Comparison of ENCODE assay signal across 1 cellular context in the genomic region with DNA sequence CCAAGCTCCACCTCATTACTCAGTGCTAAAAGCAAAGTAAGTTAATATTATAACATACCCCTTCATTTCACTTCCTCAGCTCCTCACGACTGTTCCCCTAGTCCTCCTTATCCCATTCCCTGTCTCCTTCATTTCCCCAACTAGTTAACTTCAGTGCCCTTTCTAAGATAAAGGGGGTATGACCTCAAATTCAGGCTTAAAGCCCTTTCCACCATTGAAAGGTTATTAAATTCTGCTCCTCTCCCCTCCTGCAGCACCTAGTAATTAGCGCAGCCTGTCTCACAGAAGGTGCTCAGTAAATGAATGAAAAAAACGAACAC.
TF ChIP-seq lines count a peak whose summit lies in the region.

No MANE protein-coding gene starts in this region.

TF ChIP-seq in K562, 482 proteins besides CTCF, POLR2A, EP300 and RAD21 (continues in another document):
- TF ChIP-seq YY1 (IDR thresholded peaks at IDR 0.05; ENCODE audit: borderline replicate concordance in 1 of 3, control insufficient read depth in 1 of 3, extremely low read depth in 1 of 3, insufficient read depth in 3 of 3, insufficient read length in 1 of 3, insufficient replicate concordance in 2 of 3, low read depth in 1 of 3, low read length in 2 of 3) (peak in 1 of 3 experiments; percentile 39), ZNF12 (CRISPR knock-in tag; IDR thresholded peaks at IDR 0.05) (no peak), ELF4 (CRISPR knock-in tag; IDR thresholded peaks at IDR 0.05) (0 out of 2 replicates have a peak, but pooled peaks have one; percentile 8), SMC3 (conservative IDR thresholded peaks at IDR 0.05; ENCODE audit: insufficient read depth, low read depth, low read length) (no peak), ZNF444 (CRISPR knock-in tag; IDR thresholded peaks at IDR 0.05) (no peak), AFF1 (IDR thresholded peaks at IDR 0.05; ENCODE audit: low read depth in 1 of 2, partially characterized antibody in 2 of 2) (peak in 1 of 2 experiments; percentile 48), RBM34 (IDR thresholded peaks at IDR 0.05; ENCODE audit: borderline replicate concordance, insufficient read depth, low read length) (no peak), NEUROD1 (IDR thresholded peaks at IDR 0.05; ENCODE audit: borderline replicate concordance, low read depth, low read length, partially characterized antibody) (no peak), NFRKB (IDR thresholded peaks at IDR 0.05; ENCODE audit: low read depth) (0 out of 2 replicates have a peak, but pooled peaks have one; percentile 32), ZBTB33 (CRISPR knock-in tag; IDR thresholded peaks at IDR 0.05) (0 out of 2 replicates have a peak, but pooled peaks have one; percentile 51), CREB1 (IDR thresholded peaks at IDR 0.05) (no peak), CREB1 (CRISPR knock-in tag; IDR thresholded peaks at IDR 0.05) (0 out of 2 replicates have a peak, but pooled peaks have one; percentile 11), TAF7 (tag; IDR thresholded peaks at IDR 0.05) (no peak), MLLT1 (IDR thresholded peaks at IDR 0.05) (peak in 1 of 2 experiments; percentile 60; a peak in 2 of 4 replicates), ZNF184 (CRISPR knock-in tag; IDR thresholded peaks at IDR 0.05) (no peak), BRF1 (IDR thresholded peaks at IDR 0.05; ENCODE audit: borderline replicate concordance, extremely low read depth, insufficient read length) (no peak), MNT (conservative IDR thresholded peaks at IDR 0.05) (no peak; a peak in 1 of 4 replicates), SREBF2 (CRISPR knock-in tag; IDR thresholded peaks at IDR 0.05) (no peak), ZC3H11A (IDR thresholded peaks at IDR 0.05; ENCODE audit: low read depth, low read length) (no peak), HMBOX1 (IDR thresholded peaks at IDR 0.05) (peak; percentile 80; the same call in 1 of the 2 replicates), MYNN (IDR thresholded peaks at IDR 0.05) (no peak), MYNN (CRISPR knock-in tag; IDR thresholded peaks at IDR 0.05) (no peak), ZNF561 (CRISPR knock-in tag; conservative IDR thresholded peaks at IDR 0.05) (no peak), AFF4 (CRISPR knock-in tag; IDR thresholded peaks at IDR 0.05) (no peak), ZNF384 (IDR thresholded peaks at IDR 0.05; ENCODE audit: low read depth, low read length) (peak; percentile 91), FOXA3 (CRISPR knock-in tag; conservative IDR thresholded peaks at IDR 0.05 in 1 of 2, IDR thresholded peaks at IDR 0.05 in 1 of 2) (no peak), OTX1 (CRISPR knock-in tag; IDR thresholded peaks at IDR 0.05) (no peak), ZFP30 (CRISPR knock-in tag; IDR thresholded peaks at IDR 0.05; ENCODE audit: borderline replicate concordance) (no peak), CCAR2 (IDR thresholded peaks at IDR 0.05; ENCODE audit: low read depth, low read length) (no peak), CBX1 (IDR thresholded peaks at IDR 0.05; ENCODE audit: low read depth) (no peak), ZKSCAN3 (CRISPR knock-in tag; IDR thresholded peaks at IDR 0.05) (no peak), EWSR1 (IDR thresholded peaks at IDR 0.05; ENCODE audit: borderline replicate concordance, low read depth, partially characterized antibody) (no peak)
- TF ChIP-seq, protein P1, sequence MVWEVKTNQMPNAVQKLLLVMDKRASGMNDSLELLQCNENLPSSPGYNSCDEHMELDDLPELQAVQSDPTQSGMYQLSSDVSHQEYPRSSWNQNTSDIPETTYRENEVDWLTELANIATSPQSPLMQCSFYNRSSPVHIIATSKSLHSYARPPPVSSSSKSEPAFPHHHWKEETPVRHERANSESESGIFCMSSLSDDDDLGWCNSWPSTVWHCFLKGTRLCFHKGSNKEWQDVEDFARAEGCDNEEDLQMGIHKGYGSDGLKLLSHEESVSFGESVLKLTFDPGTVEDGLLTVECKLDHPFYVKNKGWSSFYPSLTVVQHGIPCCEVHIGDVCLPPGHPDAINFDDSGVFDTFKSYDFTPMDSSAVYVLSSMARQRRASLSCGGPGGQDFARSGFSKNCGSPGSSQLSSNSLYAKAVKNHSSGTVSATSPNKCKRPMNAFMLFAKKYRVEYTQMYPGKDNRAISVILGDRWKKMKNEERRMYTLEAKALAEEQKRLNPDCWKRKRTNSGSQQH (CRISPR knock-in tag; IDR thresholded peaks at IDR 0.05), result peak; percentile 81; the same call in 1 of the 2 replicates
- TF ChIP-seq, protein P2, sequence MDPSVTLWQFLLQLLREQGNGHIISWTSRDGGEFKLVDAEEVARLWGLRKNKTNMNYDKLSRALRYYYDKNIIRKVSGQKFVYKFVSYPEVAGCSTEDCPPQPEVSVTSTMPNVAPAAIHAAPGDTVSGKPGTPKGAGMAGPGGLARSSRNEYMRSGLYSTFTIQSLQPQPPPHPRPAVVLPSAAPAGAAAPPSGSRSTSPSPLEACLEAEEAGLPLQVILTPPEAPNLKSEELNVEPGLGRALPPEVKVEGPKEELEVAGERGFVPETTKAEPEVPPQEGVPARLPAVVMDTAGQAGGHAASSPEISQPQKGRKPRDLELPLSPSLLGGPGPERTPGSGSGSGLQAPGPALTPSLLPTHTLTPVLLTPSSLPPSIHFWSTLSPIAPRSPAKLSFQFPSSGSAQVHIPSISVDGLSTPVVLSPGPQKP (CRISPR knock-in tag; IDR thresholded peaks at IDR 0.05), result no peak
- TF ChIP-seq, protein P3, sequence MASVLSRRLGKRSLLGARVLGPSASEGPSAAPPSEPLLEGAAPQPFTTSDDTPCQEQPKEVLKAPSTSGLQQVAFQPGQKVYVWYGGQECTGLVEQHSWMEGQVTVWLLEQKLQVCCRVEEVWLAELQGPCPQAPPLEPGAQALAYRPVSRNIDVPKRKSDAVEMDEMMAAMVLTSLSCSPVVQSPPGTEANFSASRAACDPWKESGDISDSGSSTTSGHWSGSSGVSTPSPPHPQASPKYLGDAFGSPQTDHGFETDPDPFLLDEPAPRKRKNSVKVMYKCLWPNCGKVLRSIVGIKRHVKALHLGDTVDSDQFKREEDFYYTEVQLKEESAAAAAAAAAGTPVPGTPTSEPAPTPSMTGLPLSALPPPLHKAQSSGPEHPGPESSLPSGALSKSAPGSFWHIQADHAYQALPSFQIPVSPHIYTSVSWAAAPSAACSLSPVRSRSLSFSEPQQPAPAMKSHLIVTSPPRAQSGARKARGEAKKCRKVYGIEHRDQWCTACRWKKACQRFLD (CRISPR knock-in tag; IDR thresholded peaks at IDR 0.05), result peak; percentile 67; the same call in 1 of the 2 replicates
